ENCODE assay signal across 12 cellular contexts in the genomic region with DNA sequence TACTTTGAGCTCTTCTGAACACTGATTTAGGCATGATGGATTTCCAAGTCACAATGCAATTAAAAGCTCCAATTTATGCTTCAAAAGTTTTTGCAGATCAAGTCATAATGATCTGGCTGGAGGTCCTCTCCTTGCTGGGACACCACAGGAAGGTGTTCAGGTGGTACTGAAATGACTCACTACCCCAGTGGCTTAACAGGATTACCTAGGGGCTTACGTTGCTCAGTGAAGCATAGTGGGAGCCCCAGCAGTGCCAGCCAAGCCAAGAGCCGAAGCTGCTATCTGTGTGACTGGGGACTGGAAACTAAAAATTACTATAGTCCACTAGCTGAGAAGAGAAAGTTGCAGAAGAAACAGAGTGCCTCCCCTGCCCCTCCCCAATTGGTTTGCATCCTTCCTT.
"Had no signal": no experiment of that assay in that cellular context is flagged by ENCODE, and none has a peak within 500 bp of the region (broad histone marks: within the 10 kb centered on the region; RNA-seq: fewer than 3 reads in every experiment).

No MANE protein-coding gene starts in this region.

- H3K36me3 ChIP-seq: prostate gland, sigmoid colon, stomach, thoracic aorta had no signal

- H3K4me3 Mint-ChIP-seq: naive B cell, WTC11 had no signal

- H3K4me3 ChIP-seq: lung, prostate gland, sigmoid colon, SK-N-MC, stomach, thoracic aorta had no signal

- DNase-seq: activated CD4-positive, alpha-beta T cell treated with anti-CD3 and anti-CD28 coated beads, Interleukin-2, amount 50 U/mL, for 48 hours; left colon; naive B cell; sigmoid colon; stimulated activated CD4-positive, alpha-beta T cell treated with anti-CD3 and anti-CD28 coated beads, Interleukin-2, amount 100 ng/mL, for 24 hours; stomach had no signal

- H3K27ac ChIP-seq: prostate gland, sigmoid colon, SK-N-MC, stomach, thoracic aorta had no signal

- H3K36me3 Mint-ChIP-seq: naive B cell, WTC11 had no signal

- H3K4me1 ChIP-seq: prostate gland, sigmoid colon, stomach had no signal

- H3K27ac Mint-ChIP-seq: naive B cell, WTC11 had no signal

- ATAC-seq: esophagus mucosa, left colon, WTC11 had no signal

- H3K9me3 Mint-ChIP-seq: WTC11 had no signal

- H3K9me3 ChIP-seq: prostate gland, sigmoid colon, stomach, thoracic aorta had no signal

- H3K27me3 ChIP-seq: sigmoid colon, stomach had no signal
